ENCODE assay signal across 29 cellular contexts in the genomic region with DNA sequence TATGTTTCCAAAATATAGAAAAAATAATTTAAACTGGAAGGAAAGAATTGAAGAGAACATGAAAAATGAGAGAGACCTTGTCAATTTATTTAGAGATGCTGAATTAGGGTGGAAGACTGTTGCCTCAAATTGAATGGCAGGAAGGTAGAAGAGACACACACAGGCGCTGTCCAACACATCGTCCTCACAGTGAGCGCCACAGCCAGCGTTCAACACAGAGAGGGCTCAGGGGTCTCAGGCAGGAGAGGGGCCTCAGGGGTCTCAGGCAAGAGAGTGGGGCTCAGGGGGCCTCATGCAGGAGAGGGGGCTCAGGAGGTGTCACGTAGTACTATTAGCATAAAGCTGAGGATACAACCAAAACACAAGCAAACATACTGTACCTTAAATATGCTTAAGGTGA.
DNase-seq lines count a peak whose midpoint lies in the region; ATAC-seq, FAIRE-seq and TF ChIP-seq lines count a peak whose summit lies in the region.
"Had no signal": no experiment of that assay in that cellular context is flagged by ENCODE, and none has a peak within 500 bp of the region (broad histone marks: within the 10 kb centered on the region; RNA-seq: fewer than 3 reads in every experiment).

No MANE protein-coding gene starts in this region.

- H3K27me3 ChIP-seq in HepG2 (ENCODE audit: control insufficient read depth in 1 of 2, insufficient read depth in 2 of 2, low read length in 2 of 2) = peaks cover 3 to 39% of the 10 kb centered on the region in 2 experiments; a peak in 4 of 5 replicates
- H3K27me3 ChIP-seq in right lobe of liver = no peaks in the 10 kb centered on the region
- no peaks in the 10 kb centered on the region for H3K27me3 ChIP-seq in WERI-Rb-1 (ENCODE audit: insufficient read depth, low read depth, severe bottlenecking)

- in situ Hi-C loops in HepG2 (cut with HindIII; ENCODE audit: extremely low pct_ligation_motif_present, low pct_unique_long_range_greater_than_20kb) = no loop called here

- CTCF ChIA-PET in HepG2 (lab: Yijun Ruan, JAX; ENCODE audit: low intra/inter-chr PET ratio, low total read pairs) = no interaction called here
- CTCF ChIA-PET in GM10248 (lab: Yijun Ruan, JAX) = interaction anchor here (1.2 kb wide), 1 partner anchor 939 kb away, joined by 3 read pairs; no protein-coding TSS in a partner anchor

- TF ChIP-seq POLR2A in HepG2 (IDR thresholded peaks at IDR 0.05; ENCODE audit: insufficient read depth in 1 of 2, low read depth in 2 of 2, low read length in 2 of 2) = no peak
- no peak for TF ChIP-seq POLR2A in right lobe of liver (IDR thresholded peaks at IDR 0.05)

- WGBS in HepG2 (ENCODE audit: low lambda C conversion rate) = 5% methylated on average over 5 of the region's 5 CpGs
- WGBS in right lobe of liver (ENCODE audit: insufficient coverage, low coverage, low lambda C conversion rate, missing lambda C conversion rate) = 53% methylated on average over 5 of the region's 5 CpGs

- no peak for DNase-seq in HepG2 (ENCODE audit: low spot score)
- no peak for DNase-seq in right lobe of liver
- DNase-seq in WERI-Rb-1 = peak; percentile 2
- DNase-seq in mesenteric fat pad (ENCODE audit: low spot score) = peak; percentile 20
- DNase-seq in SIG-M5 treated with dmso at 0.1 percent for 504 hours (lab: John Stamatoyannopoulos, UW; ENCODE audit: unreplicated experiment) = no peak
- DNase-seq in GM10248 (ENCODE audit: extremely low spot score) = no peak
- DNase-seq: C1 segment of cervical spinal cord; CD4-positive, alpha-beta memory T cell; COR-L47; DMS79; EL; GDM1; GM23248; IMR-90; MM.1S; NCI-H2029; NCI-H446 treated with DMSO at 0.1 percent for 48 hours; NCI-H526; NCI-H82; NK-92 treated with Interleukin-12 subunit alpha and Interleukin-12 subunit beta, amount 100 ng/mL, for 24 hours; PC-9; RPMI8226; SHP77 had no signal

- H3K79me2 ChIP-seq in HepG2 (ENCODE audit: insufficient read depth, low read length) = no peaks in the 10 kb centered on the region

- H3K4me2 ChIP-seq in HepG2 (ENCODE audit: low read depth, low read length) = no peak overlapping the region
- H3K4me2 ChIP-seq: KMS-11, PC-9 had no signal

- H3K4me3 ChIP-seq in HepG2 (replicated peaks in 1 of 3; ENCODE audit: insufficient read depth in 1 of 3, low read depth in 2 of 3, low read length in 3 of 3) (no peak overlapping the region), right lobe of liver (no peak overlapping the region), WERI-Rb-1 (ENCODE audit: low read depth, low read length) (no peak overlapping the region)
- H3K4me3 ChIP-seq: GM23248, HAP-1, PC-9 had no signal

- no peak overlapping the region for H2AFZ ChIP-seq in HepG2 (ENCODE audit: low read length)
- H2AFZ ChIP-seq: GM23248, PC-9 had no signal

- POLR2A ChIA-PET in HepG2 (lab: Yijun Ruan, JAX) = no interaction called here
- POLR2A ChIA-PET in GM10248 (lab: Yijun Ruan, JAX) = no interaction called here

- H3K4me1 ChIP-seq in HepG2 (ENCODE audit: insufficient read depth, low read length) (no peaks in the 10 kb centered on the region), right lobe of liver (no peaks in the 10 kb centered on the region)
- H3K4me1 ChIP-seq: HAP-1 had no signal

- no peak for TF ChIP-seq CTCF in HepG2 (CRISPR knock-in tag; IDR thresholded peaks at IDR 0.05)
- no peak for TF ChIP-seq CTCF in right lobe of liver (IDR thresholded peaks at IDR 0.05)
- no peak for TF ChIP-seq CTCF in WERI-Rb-1 (IDR thresholded peaks at IDR 0.05; ENCODE audit: low read depth, low read length)
- TF ChIP-seq CTCF in GM10248 (IDR thresholded peaks at IDR 0.05; ENCODE audit: control extremely low read depth, extremely low read depth, low read depth, missing control alignments) = no peak

- no peak for TF ChIP-seq RAD21 in HepG2 (CRISPR knock-in tag; IDR thresholded peaks at IDR 0.05)

- FAIRE-seq in HepG2 (lab: Jason Lieb, UNC) = no peak
- FAIRE-seq: A204.1, GM12891, GM18507 had no signal

- no TSS peak for BruUV-seq in HepG2 (replicated peaks; lab: Mats Ljungman, UMichigan)

- H3K9ac ChIP-seq in HepG2 (ENCODE audit: insufficient read depth, low read depth, low read length) = no peak overlapping the region
- H3K9ac ChIP-seq: GM23248, KMS-11 had no signal

- ATAC-seq in HepG2 (no peak), right lobe of liver (no peak), GM18502 (IDR thresholded peaks at IDR 0.05; ENCODE audit: poor library complexity, unreplicated experiment) (no peak)

- no peaks in the 10 kb centered on the region for H4K20me1 ChIP-seq in HepG2 (ENCODE audit: insufficient read depth, low read length)

- H3K9me3 ChIP-seq in HepG2 (ENCODE audit: low read length) = no peaks in the 10 kb centered on the region
- H3K9me3 ChIP-seq in right lobe of liver = no peaks in the 10 kb centered on the region
- H3K9me3 ChIP-seq in WERI-Rb-1 (ENCODE audit: severe bottlenecking) = no peaks in the 10 kb centered on the region
- H3K9me3 ChIP-seq: HAP-1 had no signal

- H3K27ac ChIP-seq in HepG2 (ENCODE audit: extremely low read length, insufficient read depth, low read length) (no peak overlapping the region), right lobe of liver (no peak overlapping the region), WERI-Rb-1 (no peak overlapping the region)
- H3K27ac ChIP-seq: GM23248, KMS-11, PC-9 had no signal

- intact Hi-C loops in HepG2 (cut with micrococcal nuclease; ENCODE audit: unreplicated experiment) = no loop called here
- intact Hi-C loops in right lobe of liver (cut with DNase I) = no loop called here

- H3K36me3 ChIP-seq in HepG2 (replicated peaks in 1 of 2; ENCODE audit: control insufficient read depth in 1 of 2, insufficient read depth in 2 of 2, low read length in 2 of 2) (no peaks in the 10 kb centered on the region), right lobe of liver (no peaks in the 10 kb centered on the region), WERI-Rb-1 (no peaks in the 10 kb centered on the region)
- H3K36me3 ChIP-seq: HAP-1 had no signal

- TF ChIP-seq EP300 in HepG2 (IDR thresholded peaks at IDR 0.05; ENCODE audit: low read depth in 2 of 2, low read length in 2 of 2) (no peak), HepG2 (CRISPR knock-in tag; IDR thresholded peaks at IDR 0.05; ENCODE audit: borderline replicate concordance) (no peak)

TF ChIP-seq in HepG2, 621 proteins besides CTCF, POLR2A, EP300 and RAD21:
- TF ChIP-seq ZNF552 (CRISPR knock-in tag; IDR thresholded peaks at IDR 0.05; ENCODE audit: borderline replicate concordance) (no peak), SNAPC2 (CRISPR knock-in tag; IDR thresholded peaks at IDR 0.05) (no peak)
- TF ChIP-seq, protein P1, sequence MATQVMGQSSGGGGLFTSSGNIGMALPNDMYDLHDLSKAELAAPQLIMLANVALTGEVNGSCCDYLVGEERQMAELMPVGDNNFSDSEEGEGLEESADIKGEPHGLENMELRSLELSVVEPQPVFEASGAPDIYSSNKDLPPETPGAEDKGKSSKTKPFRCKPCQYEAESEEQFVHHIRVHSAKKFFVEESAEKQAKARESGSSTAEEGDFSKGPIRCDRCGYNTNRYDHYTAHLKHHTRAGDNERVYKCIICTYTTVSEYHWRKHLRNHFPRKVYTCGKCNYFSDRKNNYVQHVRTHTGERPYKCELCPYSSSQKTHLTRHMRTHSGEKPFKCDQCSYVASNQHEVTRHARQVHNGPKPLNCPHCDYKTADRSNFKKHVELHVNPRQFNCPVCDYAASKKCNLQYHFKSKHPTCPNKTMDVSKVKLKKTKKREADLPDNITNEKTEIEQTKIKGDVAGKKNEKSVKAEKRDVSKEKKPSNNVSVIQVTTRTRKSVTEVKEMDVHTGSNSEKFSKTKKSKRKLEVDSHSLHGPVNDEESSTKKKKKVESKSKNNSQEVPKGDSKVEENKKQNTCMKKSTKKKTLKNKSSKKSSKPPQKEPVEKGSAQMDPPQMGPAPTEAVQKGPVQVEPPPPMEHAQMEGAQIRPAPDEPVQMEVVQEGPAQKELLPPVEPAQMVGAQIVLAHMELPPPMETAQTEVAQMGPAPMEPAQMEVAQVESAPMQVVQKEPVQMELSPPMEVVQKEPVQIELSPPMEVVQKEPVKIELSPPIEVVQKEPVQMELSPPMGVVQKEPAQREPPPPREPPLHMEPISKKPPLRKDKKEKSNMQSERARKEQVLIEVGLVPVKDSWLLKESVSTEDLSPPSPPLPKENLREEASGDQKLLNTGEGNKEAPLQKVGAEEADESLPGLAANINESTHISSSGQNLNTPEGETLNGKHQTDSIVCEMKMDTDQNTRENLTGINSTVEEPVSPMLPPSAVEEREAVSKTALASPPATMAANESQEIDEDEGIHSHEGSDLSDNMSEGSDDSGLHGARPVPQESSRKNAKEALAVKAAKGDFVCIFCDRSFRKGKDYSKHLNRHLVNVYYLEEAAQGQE (IDR thresholded peaks at IDR 0.05; ENCODE audit: borderline replicate concordance in 1 of 2, low read depth in 1 of 2, low read length in 2 of 2) = peak; percentile 7 to 75

Comparison
In these comparisons a context has a peak if more than half of its experiments do, and no peak if none do; other contexts are left out.
1. DNase-seq: peak in WERI-Rb-1 (single experiment) and mesenteric fat pad (single experiment); none in HepG2 (single experiment), right lobe of liver (0 of 3), SIG-M5 treated with dmso at 0.1 percent for 504 hours (single experiment) and GM10248 (single experiment).